Comparison of ENCODE assay signal across 11 cellular contexts in the genomic region with DNA sequence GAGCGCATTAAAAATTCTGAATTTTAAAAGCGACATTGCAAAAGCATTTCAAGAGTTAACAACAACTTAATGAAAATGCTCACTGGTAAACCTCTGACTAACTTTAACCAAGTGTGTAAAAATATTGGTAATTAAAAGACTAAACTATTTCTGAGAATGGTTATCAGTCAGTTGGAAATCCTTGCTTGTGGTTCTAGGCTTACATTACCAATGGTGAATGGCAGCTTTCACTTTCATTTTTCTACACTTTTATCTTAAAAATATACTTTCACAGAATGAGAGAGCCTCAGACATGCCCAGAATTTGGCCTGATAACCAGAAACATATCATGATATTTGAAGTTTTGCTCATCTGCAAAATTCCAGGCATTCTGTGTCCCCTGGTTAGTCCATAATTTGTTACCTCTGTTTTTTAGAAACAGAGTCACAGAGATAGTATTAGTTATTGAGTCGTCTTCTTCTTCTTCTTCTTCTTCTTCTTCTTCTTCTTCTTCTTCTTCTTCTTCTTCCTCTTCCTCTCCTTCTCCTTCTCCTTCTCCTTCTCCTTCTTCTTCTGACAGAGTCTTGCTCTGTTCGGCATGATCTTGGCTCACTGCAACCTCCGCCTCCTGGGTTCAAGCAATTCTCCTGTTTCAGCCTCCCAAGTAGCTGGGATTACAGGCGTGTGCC. TPM values are rescaled to one million over a fixed set of nuclear protein-coding genes. Genes with fewer than 3 reads are reported as not detected.
A peak's percentile ranks its signal among the peaks of the same experiment; 100 is the strongest.
DNase-seq lines count a peak whose midpoint lies in the region; ATAC-seq and TF ChIP-seq lines count a peak whose summit lies in the region.
"Had no signal": no experiment of that assay in that cellular context is flagged by ENCODE, and none has a peak within 500 bp of the region (broad histone marks: within the 10 kb centered on the region; RNA-seq: fewer than 3 reads in every experiment).

No MANE protein-coding gene starts in this region.

- TF ChIP-seq CTCF in spleen (IDR thresholded peaks at IDR 0.05 in 8 of 11, conservative IDR thresholded peaks at IDR 0.05 in 3 of 11), result no peak

- no peak overlapping the region for H2AFZ ChIP-seq in Karpas-422 (ENCODE audit: low read length)

- DNase-seq in activated CD4-positive, alpha-beta T cell treated with anti-CD3 and anti-CD28 coated beads, Interleukin-2, amount 10 ng/mL, durations not matched to agents 24 days and 14 days, result peak; percentile 68
- no peak for DNase-seq in activated CD4-positive, alpha-beta T cell treated with anti-CD3 and anti-CD28 coated beads, Interleukin-2, amount 50 U/mL, for 1 hour
- no peak for DNase-seq in Karpas-422
- no peak for DNase-seq in activated naive CD8-positive, alpha-beta T cell treated with anti-CD3 and anti-CD28 coated beads, Interleukin-2, amount 50 U/mL, for 24 hours
- DNase-seq in spleen, result no peak
- DNase-seq in stimulated activated CD8-positive, alpha-beta memory T cell treated with anti-CD3 and anti-CD28 coated beads, Interleukin-4, amount 100 ng/mL, for 48 hours, result no peak
- no peak for DNase-seq in epidermal melanocyte (ENCODE audit: insufficient read length, low spot score)
- DNase-seq: NCI-H187 treated with DMSO at 0.1 percent for 48 hours, tibial artery had no signal

- H3K36me3 ChIP-seq in Karpas-422 (ENCODE audit: insufficient read depth, low read length) (no peaks in the 10 kb centered on the region), spleen (no peaks in the 10 kb centered on the region)
- H3K36me3 ChIP-seq: tibial artery had no signal

- H3K79me2 ChIP-seq in Karpas-422 (ENCODE audit: low read length), result no peaks in the 10 kb centered on the region

- H3K4me1 ChIP-seq in Karpas-422 (ENCODE audit: low read length) (peaks cover 37% of the 10 kb centered on the region), spleen (peaks cover 20 to 69% (median 36%) of the 10 kb centered on the region in 6 donors)

- intact Hi-C loops in activated CD4-positive, alpha-beta T cell treated with anti-CD3 and anti-CD28 coated beads, Interleukin-2, amount 10 ng/mL, durations not matched to agents 24 days and 14 days (cut with micrococcal nuclease), result loop anchor here (1.0 to 10.0 kb wide), 4 partner anchors 155 to 511 kb away; no protein-coding TSS in a partner anchor
- intact Hi-C loops in spleen (cut with DNase I; ENCODE audit: low total_unique reads), result loop anchor here (5.0 kb wide), 1 partner anchor 510 kb away; no protein-coding TSS in a partner anchor

- H3K27ac ChIP-seq in Karpas-422 (ENCODE audit: low read length), result no peak overlapping the region
- peak overlapping the region in 7 of 8 donors; percentile 36 to 73 (median 58) for H3K27ac ChIP-seq in spleen
- H3K27ac ChIP-seq: tibial artery had no signal

- H3K9ac ChIP-seq in Karpas-422 (ENCODE audit: low read length), result no peak overlapping the region

- H3K9me2 ChIP-seq in Karpas-422 (replicated peaks; ENCODE audit: insufficient read depth, low read length), result no peaks in the 10 kb centered on the region

- peak overlapping the region; percentile 51 for H3K27ac Mint-ChIP-seq in activated CD4-positive, alpha-beta T cell treated with anti-CD3 and anti-CD28 coated beads, Interleukin-2, amount 10 ng/mL, durations not matched to agents 24 days and 14 days
- H3K27ac Mint-ChIP-seq in activated naive CD8-positive, alpha-beta T cell treated with anti-CD3 and anti-CD28 coated beads, Interleukin-2, amount 50 U/mL, for 24 hours, result peak overlapping the region; percentile 52

- H3K4me1 Mint-ChIP-seq in activated CD4-positive, alpha-beta T cell treated with anti-CD3 and anti-CD28 coated beads, Interleukin-2, amount 10 ng/mL, durations not matched to agents 24 days and 14 days, result peaks cover 31% of the 10 kb centered on the region
- peaks cover 41% of the 10 kb centered on the region for H3K4me1 Mint-ChIP-seq in activated naive CD8-positive, alpha-beta T cell treated with anti-CD3 and anti-CD28 coated beads, Interleukin-2, amount 50 U/mL, for 24 hours

- WGBS in spleen, 5 donors, result 68 to 80% (median 74%) methylated on average over 5 to 6 of the region's 6 CpGs

- no peaks in the 10 kb centered on the region for H3K9me3 ChIP-seq in Karpas-422 (ENCODE audit: low read length)
- H3K9me3 ChIP-seq in spleen, result no peaks in the 10 kb centered on the region
- H3K9me3 ChIP-seq: tibial artery had no signal

- peak; percentile 41 for ATAC-seq in activated naive CD8-positive, alpha-beta T cell treated with anti-CD3 and anti-CD28 coated beads, Interleukin-2, amount 50 U/mL, for 24 hours
- no peak for ATAC-seq in HG03135 (IDR thresholded peaks at IDR 0.05; ENCODE audit: unreplicated experiment)
- ATAC-seq: sciatic nerve had no signal

- H3K27me3 ChIP-seq in Karpas-422 (ENCODE audit: low read length) (no peaks in the 10 kb centered on the region), spleen (replicated peaks in 1 of 7) (no peaks in the 10 kb centered on the region)
- H3K27me3 ChIP-seq: tibial artery had no signal

- peak overlapping the region; percentile 69 for H3K4me3 Mint-ChIP-seq in activated CD4-positive, alpha-beta T cell treated with anti-CD3 and anti-CD28 coated beads, Interleukin-2, amount 10 ng/mL, durations not matched to agents 24 days and 14 days
- peak overlapping the region; percentile 19 for H3K4me3 Mint-ChIP-seq in activated naive CD8-positive, alpha-beta T cell treated with anti-CD3 and anti-CD28 coated beads, Interleukin-2, amount 50 U/mL, for 24 hours

- H3K27me3 Mint-ChIP-seq in activated CD4-positive, alpha-beta T cell treated with anti-CD3 and anti-CD28 coated beads, Interleukin-2, amount 10 ng/mL, durations not matched to agents 24 days and 14 days, result peaks cover 15% of the 10 kb centered on the region
- H3K27me3 Mint-ChIP-seq in activated naive CD8-positive, alpha-beta T cell treated with anti-CD3 and anti-CD28 coated beads, Interleukin-2, amount 50 U/mL, for 24 hours, result no peaks in the 10 kb centered on the region

- peak overlapping the region; percentile 68 for H3K4me2 ChIP-seq in Karpas-422 (ENCODE audit: low read depth, low read length, poor library complexity, severe bottlenecking)

- H4K20me1 ChIP-seq in Karpas-422 (ENCODE audit: insufficient read depth, low read depth, low read length), result no peaks in the 10 kb centered on the region

- no peaks in the 10 kb centered on the region for H3K36me3 Mint-ChIP-seq in activated CD4-positive, alpha-beta T cell treated with anti-CD3 and anti-CD28 coated beads, Interleukin-2, amount 10 ng/mL, durations not matched to agents 24 days and 14 days (ENCODE audit: low read depth)
- H3K36me3 Mint-ChIP-seq in activated naive CD8-positive, alpha-beta T cell treated with anti-CD3 and anti-CD28 coated beads, Interleukin-2, amount 50 U/mL, for 24 hours (ENCODE audit: low read depth), result no peaks in the 10 kb centered on the region

- H3K9me3 Mint-ChIP-seq in activated CD4-positive, alpha-beta T cell treated with anti-CD3 and anti-CD28 coated beads, Interleukin-2, amount 10 ng/mL, durations not matched to agents 24 days and 14 days, result no peaks in the 10 kb centered on the region
- H3K9me3 Mint-ChIP-seq in activated naive CD8-positive, alpha-beta T cell treated with anti-CD3 and anti-CD28 coated beads, Interleukin-2, amount 50 U/mL, for 24 hours, result no peaks in the 10 kb centered on the region

- H3K4me3 ChIP-seq in Karpas-422 (ENCODE audit: low read length), result no peak overlapping the region
- peak overlapping the region in 2 of 8 donors; percentile 6 to 39 for H3K4me3 ChIP-seq in spleen
- H3K4me3 ChIP-seq: tibial artery had no signal

- no peak for TF ChIP-seq POLR2A in spleen (IDR thresholded peaks at IDR 0.05)

RNA-seq across cellular contexts. Expression of a gene that starts 5.5 kb away (rescaled TPM):
- 32.9 and 35.1 TPM in 2 replicates for total RNA-seq in activated CD4-positive, alpha-beta T cell treated with anti-CD3 and anti-CD28 coated beads, Interleukin-2, amount 10 ng/mL, durations not matched to agents 24 days and 14 days
- 26.8 and 61.0 TPM in 2 replicates for total RNA-seq in Karpas-422 (2014; rRNA removed; shearing (Covaris generic); ENCODE audit: low replicate concordance)
- total RNA-seq in spleen, result 10 to 100 TPM; 33.6 to 68.2 (median 51.7) TPM
- polyA plus RNA-seq in spleen, result 10 to 100 TPM; 10.5 to 14.9 (median 13.5) TPM

RNA-seq across cellular contexts. Expression of a gene that starts 48.5 kb away (rescaled TPM):
- 126 and 127 TPM in 2 replicates for total RNA-seq in activated CD4-positive, alpha-beta T cell treated with anti-CD3 and anti-CD28 coated beads, Interleukin-2, amount 10 ng/mL, durations not matched to agents 24 days and 14 days
- 119 and 153 TPM in 2 replicates for total RNA-seq in Karpas-422 (2014; rRNA removed; shearing (Covaris generic); ENCODE audit: low replicate concordance)
- total RNA-seq in spleen, result 100 to 1,000 TPM in 6 of 7 donors, 10 to 100 TPM in 1; 95.4 to 176 (median 119) TPM
- polyA plus RNA-seq in spleen, result 10 to 100 TPM; 43.7 to 70.0 (median 61.6) TPM
